ENCODE assay signal across 10 cellular contexts in genomic region chr17:47829870-47830269, GRCh38. TPM values are rescaled to one million over a fixed set of nuclear protein-coding genes. Genes with fewer than 3 reads are reported as not detected.
DNase-seq lines count a peak whose midpoint lies in the region; ATAC-seq and TF ChIP-seq lines count a peak whose summit lies in the region.
"Had no signal": no experiment of that assay in that cellular context is flagged by ENCODE, and none has a peak within 500 bp of the region (broad histone marks: within the 10 kb centered on the region; RNA-seq: fewer than 3 reads in every experiment).

No MANE protein-coding gene starts in this region.

- no peak for ATAC-seq in PC-3
- ATAC-seq in HG03135 (IDR thresholded peaks at IDR 0.05; ENCODE audit: unreplicated experiment): no peak
- ATAC-seq in omental fat pad (ENCODE audit: low FRiP score): no peak

- no peaks in the 10 kb centered on the region for H3K9me3 Mint-ChIP-seq in neural crest cell

- DNase-seq in GM23248 (no peak), PC-3 (no peak), adipocyte (ENCODE audit: low read depth) (no peak), neural crest cell (ENCODE audit: low read depth, low spot score) (no peak), NCI-H1694 treated with DMSO at 0.1 percent for 48 hours (lab: John Stamatoyannopoulos, UW) (no peak), omental fat pad (ENCODE audit: low spot score) (no peak)
- DNase-seq: amniotic stem cell, NCI-H1105 had no signal

- H3K36me3 ChIP-seq in GM23248 (ENCODE audit: low read depth) (peaks cover 7% of the 10 kb centered on the region; the same call in 1 of the 2 replicates), PC-3 (ENCODE audit: low read depth, low read length) (peaks cover 26% of the 10 kb centered on the region), adipocyte (ENCODE audit: control insufficient read depth, insufficient read depth, low read length, severe bottlenecking) (peaks cover 38% of the 10 kb centered on the region)

- H3K4me2 ChIP-seq in GM23248 (ENCODE audit: unreplicated experiment) (peak overlapping the region; percentile 75), PC-3 (ENCODE audit: low read length) (peak overlapping the region; percentile 95)

- CTCF ChIA-PET in PC-3 (lab: Charles Lee): interaction anchor here (1.1 kb wide), 1 partner anchor 117 kb away, joined by 3 read pairs; no protein-coding TSS in a partner anchor

- no TSS peak for BruUV-seq in PC-3 (replicated peaks; lab: Mats Ljungman, UMichigan)

- no peaks in the 10 kb centered on the region for H3K27me3 ChIP-seq in GM23248 (replicated peaks; ENCODE audit: insufficient read depth)
- no peaks in the 10 kb centered on the region for H3K27me3 ChIP-seq in PC-3 (ENCODE audit: low read length)
- H3K27me3 ChIP-seq in adipocyte (replicated peaks; ENCODE audit: control insufficient read depth, insufficient read depth, low read length): no peaks in the 10 kb centered on the region

- H3K4me1 Mint-ChIP-seq in neural crest cell: peaks cover 29% of the 10 kb centered on the region

- H3K9me3 ChIP-seq in GM23248 (ENCODE audit: low read depth) (no peaks in the 10 kb centered on the region), PC-3 (ENCODE audit: low read length) (no peaks in the 10 kb centered on the region), adipocyte (ENCODE audit: control insufficient read depth, low read length) (no peaks in the 10 kb centered on the region)

- H3K4me3 ChIP-seq in GM23248 (peak overlapping the region; percentile 86; the same call in 1 of the 2 replicates), PC-3 (ENCODE audit: low read length) (peak overlapping the region; percentile 71), adipocyte (ENCODE audit: low read length) (peak overlapping the region; percentile 97)

- in situ Hi-C loops in GM23248 (cut with MboI): no loop called here

- H3K36me3 Mint-ChIP-seq in neural crest cell (ENCODE audit: low read depth): peaks cover 9% of the 10 kb centered on the region

- H4K20me1 ChIP-seq in GM23248 (ENCODE audit: insufficient read depth) (no peaks in the 10 kb centered on the region), PC-3 (ENCODE audit: low read length) (no peaks in the 10 kb centered on the region)

- H2AFZ ChIP-seq in GM23248 (no peak overlapping the region), PC-3 (ENCODE audit: low read length) (no peak overlapping the region)

- no peak overlapping the region for H3K27ac ChIP-seq in GM23248
- H3K27ac ChIP-seq in PC-3 (ENCODE audit: low read length): no peak overlapping the region

- POLR2A ChIA-PET in PC-3 (lab: Charles Lee; ENCODE audit: unreplicated experiment): no interaction called here

- peaks cover 3% of the 10 kb centered on the region for H3K27me3 Mint-ChIP-seq in neural crest cell (ENCODE audit: low read depth)

- H3K4me1 ChIP-seq in GM23248 (ENCODE audit: insufficient read depth): peaks cover 9% of the 10 kb centered on the region; the same call in 1 of the 2 replicates
- peaks cover 17% of the 10 kb centered on the region for H3K4me1 ChIP-seq in PC-3 (ENCODE audit: insufficient read depth, low read length)
- peaks cover 17% of the 10 kb centered on the region for H3K4me1 ChIP-seq in adipocyte (ENCODE audit: control insufficient read depth, insufficient read depth, low read length)

- H3K9me2 ChIP-seq in GM23248 (ENCODE audit: insufficient read depth) (no peaks in the 10 kb centered on the region), PC-3 (replicated peaks; ENCODE audit: low read length) (no peaks in the 10 kb centered on the region)

- H3K79me2 ChIP-seq in GM23248 (ENCODE audit: insufficient read depth) (peaks cover 27% of the 10 kb centered on the region), PC-3 (ENCODE audit: low read length) (peaks cover 28% of the 10 kb centered on the region)

- no peak overlapping the region for H3K27ac Mint-ChIP-seq in neural crest cell (ENCODE audit: unreplicated experiment)

- H3K9ac ChIP-seq in GM23248 (peak overlapping the region; percentile 81; the same call in 1 of the 2 replicates), PC-3 (ENCODE audit: low read length) (no peak overlapping the region), adipocyte (ENCODE audit: low read length) (peak overlapping the region; percentile 94)

- TF ChIP-seq CTCF in PC-3 (conservative IDR thresholded peaks at IDR 0.05; ENCODE audit: low read depth, low read length) (no peak), neural crest cell (conservative IDR thresholded peaks at IDR 0.05) (no peak), omental fat pad (IDR thresholded peaks at IDR 0.05) (no peak)

- 66 to 73% methylated on average over 3 of the region's 3 CpGs for WGBS in GM23248 (ENCODE audit: low coverage in 1 of 2, low lambda C conversion rate in 2 of 2, missing lambda C conversion rate in 2 of 2), 2 experiments

- H3K4me3 Mint-ChIP-seq in neural crest cell: peak overlapping the region; percentile 64

- intact Hi-C loops in PC-3 (cut with micrococcal nuclease): loop anchor here (2.0 kb wide), 1 partner anchor 53 kb away; no protein-coding TSS in a partner anchor

- H3F3A ChIP-seq in GM23248 (ENCODE audit: insufficient read depth) (peaks cover 13% of the 10 kb centered on the region; the same call in 1 of the 2 replicates), PC-3 (ENCODE audit: low read length, unreplicated experiment) (no peaks in the 10 kb centered on the region)

RNA-seq across cellular contexts. Expression of gene MRPL10, which starts 1.5 kb away (rescaled TPM):
- total RNA-seq in GM23248 (2014; rRNA removed; shearing (Covaris generic)): 24.8 and 37.3 TPM in 2 replicates
- 30.6 and 35.1 TPM in 2 replicates for polyA plus RNA-seq in GM23248 (2016; fragmentation: Nextera tagmentation; extraction: Ambion mirVana)
- total RNA-seq in PC-3 (2014; rRNA removed): 54.5 and 74.2 TPM in 2 replicates
- 50.0 and 55.3 TPM in 2 replicates for total RNA-seq in neural crest cell
- 10 to 100 TPM; 23.1 to 50.5 (median 36.8) TPM for total RNA-seq in omental fat pad

RNA-seq across cellular contexts. Expression of gene LRRC46, which starts 1.6 kb away (rescaled TPM):
- total RNA-seq in GM23248 (2014; rRNA removed; shearing (Covaris generic)): not detected in 2 replicates
- 0.82 and 0.95 TPM in 2 replicates for polyA plus RNA-seq in GM23248 (2016; fragmentation: Nextera tagmentation; extraction: Ambion mirVana)
- 0.44 and 1.2 TPM in 2 replicates for total RNA-seq in PC-3 (2014; rRNA removed)
- 0.84 and 1.4 TPM in 2 replicates for total RNA-seq in neural crest cell
- under 1 TPM in 1 of 4 donors, not detected in 3; 0.24 TPM for total RNA-seq in omental fat pad
- total RNA-seq: smooth muscle cell had no signal

RNA-seq across cellular contexts. Expression of gene OSBPL7, which starts 8.3 kb away (rescaled TPM):
- 2.5 and 5.0 TPM in 2 replicates for total RNA-seq in GM23248 (2014; rRNA removed; shearing (Covaris generic))
- 1.4 and 2.0 TPM in 2 replicates for polyA plus RNA-seq in GM23248 (2016; fragmentation: Nextera tagmentation; extraction: Ambion mirVana)
- total RNA-seq in PC-3 (2014; rRNA removed): 18.4 and 22.1 TPM in 2 replicates
- total RNA-seq in neural crest cell: 14.3 and 14.6 TPM in 2 replicates
- total RNA-seq in omental fat pad: 10 to 100 TPM in 1 of 4 donors, 1 to 10 TPM in 3; 2.6 to 13.9 (median 4.6) TPM

RNA-seq across cellular contexts. Expression of gene SCRN2, which starts 11.2 kb away (rescaled TPM):
- total RNA-seq in GM23248 (2014; rRNA removed; shearing (Covaris generic)): 36.3 and 41.2 TPM in 2 replicates
- polyA plus RNA-seq in GM23248 (2016; fragmentation: Nextera tagmentation; extraction: Ambion mirVana): 38.6 and 39.5 TPM in 2 replicates
- total RNA-seq in PC-3 (2014; rRNA removed): 44.0 and 47.9 TPM in 2 replicates
- 32.7 and 37.8 TPM in 2 replicates for total RNA-seq in neural crest cell
- total RNA-seq in omental fat pad: 10 to 100 TPM; 43.6 to 72.6 (median 60.3) TPM

RNA-seq across cellular contexts. Expression of gene SP6, which starts 21.1 kb away (rescaled TPM):
- not detected in 2 replicates for total RNA-seq in GM23248 (2014; rRNA removed; shearing (Covaris generic))
- polyA plus RNA-seq in GM23248 (2016; fragmentation: Nextera tagmentation; extraction: Ambion mirVana): not detected in 2 replicates
- 3.1 and 3.9 TPM in 2 replicates for total RNA-seq in PC-3 (2014; rRNA removed)
- total RNA-seq in neural crest cell: 0.16 and 0.25 TPM in 2 replicates
- total RNA-seq in omental fat pad: 1 to 10 TPM in 3 of 4 donors, under 1 TPM in 1; 0.74 to 1.7 (median 1.2) TPM
